Comparison of ENCODE assay signal across 22 cellular contexts in genomic region chr2:112733449-112733848, GRCh38. TPM values are rescaled to one million over a fixed set of nuclear protein-coding genes. Genes with fewer than 3 reads are reported as not detected.
DNase-seq lines count a peak whose midpoint lies in the region; ATAC-seq, FAIRE-seq and TF ChIP-seq lines count a peak whose summit lies in the region.
"Had no signal": no experiment of that assay in that cellular context is flagged by ENCODE, and none has a peak within 500 bp of the region (broad histone marks: within the 10 kb centered on the region; RNA-seq: fewer than 3 reads in every experiment).

No MANE protein-coding gene starts in this region.

- no peak for TF ChIP-seq CTCF in K562 (IDR thresholded peaks at IDR 0.05 in 2 of 3, conservative IDR thresholded peaks at IDR 0.05 in 1 of 3; ENCODE audit: insufficient read depth in 2 of 3, low read depth in 1 of 3, low read length in 3 of 3)

- H3K27ac Mint-ChIP-seq in activated CD4-positive, alpha-beta T cell treated with anti-CD3 and anti-CD28 coated beads, Interleukin-2, amount 10 ng/mL, durations not matched to agents 7 days and 5 days = no peak overlapping the region
- peak overlapping the region; percentile 37 for H3K27ac Mint-ChIP-seq in stimulated activated effector memory CD8-positive, alpha-beta T cell treated with anti-CD3 and anti-CD28 coated beads, Interleukin-12 subunit alpha, Interleukin-12 subunit beta, amount 100 ng/mL, for 72 hours
- H3K27ac Mint-ChIP-seq: CD14-positive monocyte; CD8-positive, alpha-beta T cell; HFFc6 had no signal

- no peak overlapping the region for H3K27ac ChIP-seq in K562 (ENCODE audit: extremely low read depth, low read depth, low read length)
- H3K27ac ChIP-seq: 22Rv1 had no signal

- intact Hi-C loops in K562 (cut with micrococcal nuclease) = no loop called here
- intact Hi-C loops in sciatic nerve (cut with DNase I) = no loop called here

- no peaks in the 10 kb centered on the region for H4K20me1 ChIP-seq in K562 (replicated peaks; ENCODE audit: control insufficient read depth, insufficient read depth, low read length)

- DNase-seq in activated CD4-positive, alpha-beta T cell treated with anti-CD3 and anti-CD28 coated beads, Interleukin-2, amount 10 ng/mL, durations not matched to agents 7 days and 5 days = peak; percentile 4
- DNase-seq in activated CD4-positive, alpha-beta T cell treated with anti-CD3 and anti-CD28 coated beads for 48 hours = no peak
- DNase-seq in K562 (ENCODE audit: extremely low read depth in 1 of 4, low spot score in 3 of 4) (no peak), islet precursor cell (peak; percentile 45), sciatic nerve (ENCODE audit: low spot score) (no peak)
- DNase-seq in stimulated activated effector memory CD8-positive, alpha-beta T cell treated with anti-CD3 and anti-CD28 coated beads, Interleukin-12 subunit alpha, Interleukin-12 subunit beta, amount 100 ng/mL, for 72 hours (ENCODE audit: low spot score in 2 of 2) = peak in 1 of 2 donors; percentile 42
- DNase-seq: CD8-positive, alpha-beta T cell; COR-L47; DND-41; GDM1; HCEC 1CT; HFFc6 had no signal

- in situ Hi-C loops in K562 (cut with MboI) = no loop called here

- CTCF ChIA-PET in activated CD4-positive, alpha-beta T cell treated with anti-CD3 and anti-CD28 coated beads, Interleukin-2, amount 10 ng/mL, durations not matched to agents 7 days and 5 days (lab: Charles Lee) = interaction anchor here (1.1 kb wide), 2 partner anchors 9 to 135 kb away, joined by 3 to 6 read pairs; no protein-coding TSS in a partner anchor
- CTCF ChIA-PET in K562 (lab: Yijun Ruan, JAX; ENCODE audit: low intra/inter-chr PET ratio) = interaction anchor here (0.6 kb wide), 1 partner anchor 150 kb away, joined by 3 read pairs; no protein-coding TSS in a partner anchor

- WGBS in K562 (ENCODE audit: insufficient coverage, low coverage, missing lambda C conversion rate) = 12% methylated on average over 2 of the region's 4 CpGs

- peaks cover 5 to 9% of the 10 kb centered on the region in 2 experiments for H3K4me1 ChIP-seq in K562 (replicated peaks in 1 of 2; ENCODE audit: control insufficient read depth in 2 of 2, insufficient read depth in 2 of 2, low read length in 2 of 2)

- peaks cover 18% of the 10 kb centered on the region for H3K36me3 Mint-ChIP-seq in activated CD4-positive, alpha-beta T cell treated with anti-CD3 and anti-CD28 coated beads, Interleukin-2, amount 10 ng/mL, durations not matched to agents 7 days and 5 days (ENCODE audit: low read depth)
- H3K36me3 Mint-ChIP-seq in stimulated activated effector memory CD8-positive, alpha-beta T cell treated with anti-CD3 and anti-CD28 coated beads, Interleukin-12 subunit alpha, Interleukin-12 subunit beta, amount 100 ng/mL, for 72 hours = peaks cover 5% of the 10 kb centered on the region
- H3K36me3 Mint-ChIP-seq: CD8-positive, alpha-beta T cell had no signal

- no TSS peak for BruUV-seq in K562 (replicated peaks; lab: Mats Ljungman, UMichigan)

- peaks cover 9% of the 10 kb centered on the region; the same call in 1 of the 3 replicates for H3K36me3 ChIP-seq in K562 (ENCODE audit: control insufficient read depth, insufficient read depth, low read length)

- H3K4me2 ChIP-seq in K562 (ENCODE audit: insufficient read depth, low read length) = no peak overlapping the region

- no peaks in the 10 kb centered on the region for H3K79me2 ChIP-seq in K562 (ENCODE audit: control insufficient read depth, insufficient read depth, low read length)

- H3K9ac ChIP-seq in K562 (ENCODE audit: insufficient read depth in 1 of 2, low read depth in 2 of 2, low read length in 2 of 2) = no peak overlapping the region

- H3K27me3 ChIP-seq in K562 (ENCODE audit: control insufficient read depth in 2 of 2, insufficient read depth in 2 of 2, low read length in 2 of 2) = no peaks in the 10 kb centered on the region

- TF ChIP-seq EP300 in K562 (IDR thresholded peaks at IDR 0.05; ENCODE audit: low read length) = no peak

- H3K4me3 ChIP-seq in K562 = no peak overlapping the region

- FAIRE-seq in K562 (lab: Jason Lieb, UNC) = no peak
- FAIRE-seq: GM12892, GM19239, HTR-8/SVneo had no signal

- H2AFZ ChIP-seq in K562 (ENCODE audit: low read depth, low read length) = no peak overlapping the region

- no peaks in the 10 kb centered on the region for H3K27me3 Mint-ChIP-seq in activated CD4-positive, alpha-beta T cell treated with anti-CD3 and anti-CD28 coated beads, Interleukin-2, amount 10 ng/mL, durations not matched to agents 7 days and 5 days

- H3K9me1 ChIP-seq in K562 (ENCODE audit: control insufficient read depth, insufficient read depth, low read length) = no peaks in the 10 kb centered on the region

- TF ChIP-seq RAD21 in K562 (CRISPR knock-in tag; conservative IDR thresholded peaks at IDR 0.05 in 1 of 2, IDR thresholded peaks at IDR 0.05 in 1 of 2) = no peak

- no peaks in the 10 kb centered on the region for H3K9me3 ChIP-seq in K562 (replicated peaks; ENCODE audit: control insufficient read depth, insufficient read depth, low read depth, low read length)

- POLR2A ChIA-PET in activated CD4-positive, alpha-beta T cell treated with anti-CD3 and anti-CD28 coated beads, Interleukin-2, amount 10 ng/mL, durations not matched to agents 7 days and 5 days (lab: Charles Lee) = no interaction called here
- POLR2A ChIA-PET in K562 (lab: Yijun Ruan, JAX) = interaction anchor here (0.7 to 1.0 kb wide), 4 partner anchors 9 to 152 kb away, joined by 3 read pairs; no protein-coding TSS in a partner anchor

- peaks cover 1% of the 10 kb centered on the region for H3K4me1 Mint-ChIP-seq in activated CD4-positive, alpha-beta T cell treated with anti-CD3 and anti-CD28 coated beads, Interleukin-2, amount 10 ng/mL, durations not matched to agents 7 days and 5 days
- H3K4me1 Mint-ChIP-seq in stimulated activated effector memory CD8-positive, alpha-beta T cell treated with anti-CD3 and anti-CD28 coated beads, Interleukin-12 subunit alpha, Interleukin-12 subunit beta, amount 100 ng/mL, for 72 hours = no peaks in the 10 kb centered on the region

- H3K4me3 Mint-ChIP-seq in activated CD4-positive, alpha-beta T cell treated with anti-CD3 and anti-CD28 coated beads, Interleukin-2, amount 10 ng/mL, durations not matched to agents 7 days and 5 days = no peak overlapping the region
- H3K4me3 Mint-ChIP-seq in stimulated activated effector memory CD8-positive, alpha-beta T cell treated with anti-CD3 and anti-CD28 coated beads, Interleukin-12 subunit alpha, Interleukin-12 subunit beta, amount 100 ng/mL, for 72 hours = no peak overlapping the region
- H3K4me3 Mint-ChIP-seq: CD14-positive monocyte; CD8-positive, alpha-beta T cell; HFFc6 had no signal

- no peak for TF ChIP-seq POLR2A in K562 (conservative IDR thresholded peaks at IDR 0.05)

- H3K9me3 Mint-ChIP-seq in activated CD4-positive, alpha-beta T cell treated with anti-CD3 and anti-CD28 coated beads, Interleukin-2, amount 10 ng/mL, durations not matched to agents 7 days and 5 days = no peaks in the 10 kb centered on the region
- H3K9me3 Mint-ChIP-seq in stimulated activated effector memory CD8-positive, alpha-beta T cell treated with anti-CD3 and anti-CD28 coated beads, Interleukin-12 subunit alpha, Interleukin-12 subunit beta, amount 100 ng/mL, for 72 hours = no peaks in the 10 kb centered on the region
- H3K9me3 Mint-ChIP-seq: CD8-positive, alpha-beta T cell; HFFc6 had no signal

- ATAC-seq in K562 (peak; percentile 17; the same call in 2 of the 3 replicates), GM18519 (IDR thresholded peaks at IDR 0.05; ENCODE audit: low FRiP score, unreplicated experiment) (no peak), SK-N-SH treated with all-trans-retinoic acid at 6 μM for 48 hours (no peak), sciatic nerve (no peak)
- no peak for ATAC-seq in stimulated activated effector memory CD8-positive, alpha-beta T cell treated with anti-CD3 and anti-CD28 coated beads, Interleukin-12 subunit alpha, Interleukin-12 subunit beta, amount 100 ng/mL, for 72 hours
- ATAC-seq: CD8-positive, alpha-beta T cell had no signal

RNA-seq across cellular contexts. Expression of gene NT5DC4, which starts 12.6 kb away (rescaled TPM):
- total RNA-seq in activated CD4-positive, alpha-beta T cell treated with anti-CD3 and anti-CD28 coated beads, Interleukin-2, amount 10 ng/mL, durations not matched to agents 7 days and 5 days = not detected
- 26.6 and 60.2 TPM in 2 replicates for total RNA-seq in K562 (2011; cell fraction: chromatin; rRNA removed; ENCODE audit: low replicate concordance)
- 32.0 and 34.7 TPM in 2 replicates for total RNA-seq in K562 (2011; cell fraction: nucleolus; rRNA removed)
- 22.7 and 29.8 TPM in 2 replicates for total RNA-seq in K562 (2011; cell fraction: nucleoplasm; rRNA removed)
- 0.94 and 1.0 TPM in 2 replicates for total RNA-seq in K562 (2014; rRNA removed)
- 0.44 and 2.3 TPM in 2 replicates for total RNA-seq in K562 (2014; rRNA removed; fragmentation: Illumina TruSeq; extraction: Trizol)
- total RNA-seq in K562 (2015; rRNA removed; fragmentation: Illumina TruSeq; extraction: Trizol) = 0.45 and 0.65 TPM in 2 replicates
- total RNA-seq in K562 (2021) = 4.7 and 6.8 TPM in 2 replicates
- polyA plus RNA-seq in K562 (2011; rRNA removed) = 3.4 and 6.9 TPM in 2 replicates
- 0.65 and 1.6 TPM in 2 replicates for polyA plus RNA-seq in K562 (2011; cell fraction: cytosol; rRNA removed)
- polyA plus RNA-seq in K562 (2011; cell fraction: nucleus; rRNA removed) = 39.8 and 97.5 TPM in 2 replicates
- polyA plus RNA-seq in K562 (2012) = 1.3 and 9.4 TPM in 2 replicates
- polyA plus RNA-seq in K562 (2014; fragmentation: Illumina TruSeq; extraction: Trizol) = 0.56 and 1.8 TPM in 2 replicates
- 1 to 10 TPM; 2.5 to 2.8 TPM for polyA plus RNA-seq in K562 (2014; fragmentation: Nextera tagmentation; extraction: Ambion mirVana)
- polyA plus RNA-seq in K562 (2014; rRNA removed) = 1.6 and 5.0 TPM in 2 replicates
- polyA minus RNA-seq in K562 (2011; rRNA and poly(A)+ RNA removed) = 0.36 and 2.7 TPM in 2 replicates
- polyA minus RNA-seq in K562 (2011; cell fraction: cytosol; rRNA and poly(A)+ RNA removed) = 8.7 TPM in 1 of 2 replicates, not detected in the other
- 6.9 and 15.8 TPM in 2 replicates for polyA minus RNA-seq in K562 (2011; cell fraction: nucleus; rRNA and poly(A)+ RNA removed)
- total RNA-seq in sciatic nerve = not detected
- total RNA-seq: A673; CD8-positive, alpha-beta T cell; H4; HFFc6 had no signal
- polyA plus RNA-seq: BJ, CD14-positive monocyte had no signal

RNA-seq across cellular contexts. Expression of gene CKAP2L, which starts 31.0 kb away (rescaled TPM):
- total RNA-seq in activated CD4-positive, alpha-beta T cell treated with anti-CD3 and anti-CD28 coated beads, Interleukin-2, amount 10 ng/mL, durations not matched to agents 7 days and 5 days = 10 to 100 TPM; 59.1 to 78.1 TPM
- total RNA-seq in K562 (2011; cell fraction: chromatin; rRNA removed; ENCODE audit: low replicate concordance) = 12.0 and 31.2 TPM in 2 replicates
- total RNA-seq in K562 (2011; cell fraction: nucleolus; rRNA removed) = 9.5 and 10.3 TPM in 2 replicates
- 20.5 and 28.5 TPM in 2 replicates for total RNA-seq in K562 (2011; cell fraction: nucleoplasm; rRNA removed)
- 10.4 and 12.3 TPM in 2 replicates for total RNA-seq in K562 (2014; rRNA removed)
- total RNA-seq in K562 (2014; rRNA removed; fragmentation: Illumina TruSeq; extraction: Trizol) = 14.2 and 16.9 TPM in 2 replicates
- 11.5 and 12.1 TPM in 2 replicates for total RNA-seq in K562 (2015; rRNA removed; fragmentation: Illumina TruSeq; extraction: Trizol)
- total RNA-seq in K562 (2021) = 17.6 and 18.6 TPM in 2 replicates
- polyA plus RNA-seq in K562 (2011; rRNA removed) = 15.8 and 18.5 TPM in 2 replicates
- polyA plus RNA-seq in K562 (2011; cell fraction: cytosol; rRNA removed) = 2.9 and 6.0 TPM in 2 replicates
- 7.2 and 9.8 TPM in 2 replicates for polyA plus RNA-seq in K562 (2011; cell fraction: nucleus; rRNA removed)
- polyA plus RNA-seq in K562 (2012) = 12.2 and 19.9 TPM in 2 replicates
- polyA plus RNA-seq in K562 (2014; fragmentation: Illumina TruSeq; extraction: Trizol) = 20.3 and 21.9 TPM in 2 replicates
- polyA plus RNA-seq in K562 (2014; fragmentation: Nextera tagmentation; extraction: Ambion mirVana) = 10 to 100 TPM; 14.1 to 14.9 TPM
- polyA plus RNA-seq in K562 (2014; rRNA removed) = 10.9 and 13.2 TPM in 2 replicates
- polyA minus RNA-seq in K562 (2011; rRNA and poly(A)+ RNA removed) = 21.9 and 31.4 TPM in 2 replicates
- 4.9 and 6.4 TPM in 2 replicates for polyA minus RNA-seq in K562 (2011; cell fraction: cytosol; rRNA and poly(A)+ RNA removed)
- 12.3 and 21.2 TPM in 2 replicates for polyA minus RNA-seq in K562 (2011; cell fraction: nucleus; rRNA and poly(A)+ RNA removed)
- total RNA-seq in sciatic nerve = 0.62 TPM

RNA-seq across cellular contexts. Expression of gene IL1A, which starts 50.8 kb away (rescaled TPM):
- total RNA-seq in activated CD4-positive, alpha-beta T cell treated with anti-CD3 and anti-CD28 coated beads, Interleukin-2, amount 10 ng/mL, durations not matched to agents 7 days and 5 days = under 1 TPM; 0.17 to 0.21 TPM
- 0.32 TPM in 1 of 2 replicates, not detected in the other for total RNA-seq in K562 (2011; cell fraction: chromatin; rRNA removed; ENCODE audit: low replicate concordance)
- total RNA-seq in K562 (2011; cell fraction: nucleolus; rRNA removed) = not detected in 2 replicates
- 0.46 TPM in 1 of 2 replicates, not detected in the other for total RNA-seq in K562 (2011; cell fraction: nucleoplasm; rRNA removed)
- 0.14 TPM in 1 of 2 replicates, not detected in the other for total RNA-seq in K562 (2014; rRNA removed)
- total RNA-seq in K562 (2014; rRNA removed; fragmentation: Illumina TruSeq; extraction: Trizol) = 0.15 and 0.19 TPM in 2 replicates
- total RNA-seq in K562 (2015; rRNA removed; fragmentation: Illumina TruSeq; extraction: Trizol) = 0.08 TPM in 1 of 2 replicates, not detected in the other
- total RNA-seq in K562 (2021) = 0.09 TPM in 1 of 2 replicates, not detected in the other
- polyA plus RNA-seq in K562 (2011; rRNA removed) = 0.07 and 0.09 TPM in 2 replicates
- 0.09 TPM in 1 of 2 replicates, not detected in the other for polyA plus RNA-seq in K562 (2011; cell fraction: cytosol; rRNA removed)
- 0.11 and 0.13 TPM in 2 replicates for polyA plus RNA-seq in K562 (2011; cell fraction: nucleus; rRNA removed)
- 0.30 and 1.4 TPM in 2 replicates for polyA plus RNA-seq in K562 (2012)
- 0.08 and 0.15 TPM in 2 replicates for polyA plus RNA-seq in K562 (2014; fragmentation: Illumina TruSeq; extraction: Trizol)
- under 1 TPM in 1 of 2 experiments, not detected in 1; 0.27 TPM for polyA plus RNA-seq in K562 (2014; fragmentation: Nextera tagmentation; extraction: Ambion mirVana)
- 0.03 TPM in 1 of 2 replicates, not detected in the other for polyA plus RNA-seq in K562 (2014; rRNA removed)
- 0.07 TPM in 1 of 2 replicates, not detected in the other for polyA minus RNA-seq in K562 (2011; rRNA and poly(A)+ RNA removed)
- polyA minus RNA-seq in K562 (2011; cell fraction: cytosol; rRNA and poly(A)+ RNA removed) = not detected in 2 replicates
- not detected in 2 replicates for polyA minus RNA-seq in K562 (2011; cell fraction: nucleus; rRNA and poly(A)+ RNA removed)
- 0.18 TPM for total RNA-seq in sciatic nerve
- total RNA-seq: CD8-positive, alpha-beta T cell had no signal

Comparison
In these comparisons a context has a peak if more than half of its experiments do, and no peak if none do; other contexts are left out.
1. DNase-seq: peak in activated CD4-positive, alpha-beta T cell treated with anti-CD3 and anti-CD28 coated beads, Interleukin-2, amount 10 ng/mL, durations not matched to agents 7 days and 5 days (single experiment) and islet precursor cell (single experiment); none in activated CD4-positive, alpha-beta T cell treated with anti-CD3 and anti-CD28 coated beads for 48 hours (single experiment), K562 (0 of 4) and sciatic nerve (single experiment).